8 cellular contexts compared by ENCODE assay signal in genomic region chr7:22499888-22500689, GRCh38. TPM values are rescaled to one million over a fixed set of nuclear protein-coding genes. Genes with fewer than 3 reads are reported as not detected.
DNase-seq lines count a peak whose midpoint lies in the region; ATAC-seq and TF ChIP-seq lines count a peak whose summit lies in the region.
"Not testable (repeated sequence)": the region's sequence is repeated elsewhere in the genome, so short reads cannot be mapped to it uniquely, and the experiment has no call there.

STEAP1B (minus strand) TSS chr7:22500188; CDS start chr7:22494855, 5,333 bp downstream.

- H3K27ac ChIP-seq in MM.1S (ENCODE audit: low read length): peak within 1 kb of the TSS; percentile 31; the same call in 1 of the 2 replicates
- H3K27ac ChIP-seq in ascending aorta, thyroid gland: not testable (repeated sequence)

- not testable (repeated sequence) for H3K27ac Mint-ChIP-seq in T-helper 2 cell treated with Interferon-gamma antibody and Interleukin-4, amounts not matched to agents 5 μg/mL and 100 μg/mL, for 36 hours

- not testable (repeated sequence) for H4K20me1 ChIP-seq in MM.1S (ENCODE audit: insufficient read depth, low read length)

- H3K36me3 ChIP-seq in MM.1S (replicated peaks; ENCODE audit: insufficient read depth, low read length); ascending aorta; thyroid gland: not testable (repeated sequence)

- 18 to 31% methylated on average over 13 to 20 of the region's 55 CpGs for WGBS in thyroid gland, 2 donors

- ATAC-seq in HG02571 (IDR thresholded peaks at IDR 0.05; ENCODE audit: unreplicated experiment) (peak; percentile 92), left ventricle myocardium superior (peak; percentile 99)

- H3K27me3 Mint-ChIP-seq in T-helper 2 cell treated with Interferon-gamma antibody and Interleukin-4, amounts not matched to agents 5 μg/mL and 100 μg/mL, for 36 hours (ENCODE audit: low read depth): peaks cover 32% of the 10 kb centered on the region

- not testable (repeated sequence) for H3K27me3 ChIP-seq in MM.1S (replicated peaks; ENCODE audit: insufficient read depth, low read length); ascending aorta; thyroid gland

- peak within 1 kb of the TSS; percentile 36 for H3K4me3 ChIP-seq in GM12865 (ENCODE audit: low read depth, low read length)
- peak within 1 kb of the TSS; percentile 57 for H3K4me3 ChIP-seq in MM.1S (ENCODE audit: low read length)
- peak within 1 kb of the TSS; percentile 41 to 53 for H3K4me3 ChIP-seq in ascending aorta
- not testable (repeated sequence) for H3K4me3 ChIP-seq in thyroid gland (replicated peaks in 1 of 3)

- TF ChIP-seq CTCF in GM12865 (IDR thresholded peaks at IDR 0.05; ENCODE audit: insufficient read depth, low read depth, low read length, missing control alignments): peak; percentile 89
- peak; percentile 70 for TF ChIP-seq CTCF in MM.1S (IDR thresholded peaks at IDR 0.05; ENCODE audit: low read length)
- peak; percentile 30 to 90 (median 81) for TF ChIP-seq CTCF in ascending aorta (IDR thresholded peaks at IDR 0.05)
- peak; percentile 18 to 79 (median 50) for TF ChIP-seq CTCF in thyroid gland (IDR thresholded peaks at IDR 0.05)

- not testable (repeated sequence) for H3K9me2 ChIP-seq in MM.1S (replicated peaks; ENCODE audit: insufficient read depth, low read length)

- not testable (repeated sequence) for H3K4me1 Mint-ChIP-seq in T-helper 2 cell treated with Interferon-gamma antibody and Interleukin-4, amounts not matched to agents 5 μg/mL and 100 μg/mL, for 36 hours (ENCODE audit: low read depth)

- H3K9me3 Mint-ChIP-seq in T-helper 2 cell treated with Interferon-gamma antibody and Interleukin-4, amounts not matched to agents 5 μg/mL and 100 μg/mL, for 36 hours: not testable (repeated sequence)

- H3K4me2 ChIP-seq in MM.1S (ENCODE audit: low read depth, low read length): peak within 1 kb of the TSS; percentile 64

- peak within 1 kb of the TSS; percentile 24 for H3K4me3 Mint-ChIP-seq in T-helper 2 cell treated with Interferon-gamma antibody and Interleukin-4, amounts not matched to agents 5 μg/mL and 100 μg/mL, for 36 hours

- not testable (repeated sequence) for H3K79me2 ChIP-seq in MM.1S (ENCODE audit: low read length)

- peak within 1 kb of the TSS; percentile 75 for H2AFZ ChIP-seq in MM.1S (ENCODE audit: low read length)

- intact Hi-C loops in ascending aorta (cut with DNase I); left ventricle myocardium superior (cut with micrococcal nuclease); posterior vena cava (cut with DNase I); thyroid gland (cut with DNase I): not testable (repeated sequence)

- peak; percentile 94 for DNase-seq in GM12865 (ENCODE audit: low read depth)
- peak; percentile 93 for DNase-seq in MM.1S
- DNase-seq in T-helper 2 cell treated with Interferon-gamma antibody and Interleukin-4, amounts not matched to agents 5 μg/mL and 100 μg/mL, for 36 hours (ENCODE audit: low spot score): peak; percentile 83
- DNase-seq in ascending aorta (ENCODE audit: low spot score in 2 of 2): peak in 1 of 2 donors; percentile 93
- peak; percentile 94 for DNase-seq in left ventricle myocardium superior
- peak; percentile 96 for DNase-seq in posterior vena cava (ENCODE audit: low spot score)
- peak; percentile 77 to 80 for DNase-seq in thyroid gland

- H3F3A ChIP-seq in MM.1S (ENCODE audit: insufficient read depth, low read length): not testable (repeated sequence)

- TF ChIP-seq POLR2A in thyroid gland (IDR thresholded peaks at IDR 0.05): not testable (repeated sequence)

- peak within 1 kb of the TSS; percentile 54; the same call in 1 of the 2 replicates for H3K9ac ChIP-seq in MM.1S (ENCODE audit: low read length)

- H3K4me1 ChIP-seq in MM.1S (ENCODE audit: low read length); ascending aorta; thyroid gland: not testable (repeated sequence)

- H3K36me3 Mint-ChIP-seq in T-helper 2 cell treated with Interferon-gamma antibody and Interleukin-4, amounts not matched to agents 5 μg/mL and 100 μg/mL, for 36 hours (ENCODE audit: low read depth): not testable (repeated sequence)

- H3K9me3 ChIP-seq in MM.1S (replicated peaks; ENCODE audit: insufficient read depth, low read length); ascending aorta; thyroid gland: not testable (repeated sequence)

RNA-seq across cellular contexts. Expression of gene STEAP1B, which starts in this region (rescaled TPM):
- total RNA-seq in ascending aorta: not detected
- 0.69 TPM for total RNA-seq in left ventricle myocardium superior
- total RNA-seq in posterior vena cava: 1 to 10 TPM; 2.5 to 2.8 TPM
- under 1 TPM in 2 of 4 donors, not detected in 2; 0.33 to 0.40 TPM for total RNA-seq in thyroid gland

Comparison
In these comparisons a context has a peak if more than half of its experiments do, and no peak if none do; other contexts are left out.
1. Peak in DNase-seq and ATAC-seq in left ventricle myocardium superior; RNA of the gene not detected or under 1 TPM.
2. Peak in DNase-seq in thyroid gland; RNA of the gene not detected or under 1 TPM.